Comparison of ENCODE assay signal across 15 cellular contexts in genomic region chr9:124914753-124915405, GRCh38. TPM values are rescaled to one million over a fixed set of nuclear protein-coding genes. Genes with fewer than 3 reads are reported as not detected.
DNase-seq lines count a peak whose midpoint lies in the region; ATAC-seq and TF ChIP-seq lines count a peak whose summit lies in the region.
"Had no signal": no experiment of that assay in that cellular context is flagged by ENCODE, and none has a peak within 500 bp of the region (broad histone marks: within the 10 kb centered on the region; RNA-seq: fewer than 3 reads in every experiment).

No MANE protein-coding gene starts in this region.

- H3K27me3 Mint-ChIP-seq in natural killer cell (ENCODE audit: low read depth in 2 of 2): no peaks in the 10 kb centered on the region
- no peaks in the 10 kb centered on the region for H3K27me3 Mint-ChIP-seq in natural killer cell treated with Interleukin-12 subunit alpha and Interleukin-12 subunit beta and Interleukin-15 and Interleukin-18, amount 100 ng/mL, for 72 hours
- H3K27me3 Mint-ChIP-seq: B cell had no signal

- no peaks in the 10 kb centered on the region for H3K27me3 ChIP-seq in skeletal muscle tissue (ENCODE audit: control insufficient read depth in 3 of 3, insufficient read depth in 3 of 3, low read length in 3 of 3)
- H3K27me3 ChIP-seq: BLaER1 treated with 17β-estradiol and CSF1 and Interleukin-3, amounts not matched to agents 10 nM and 100 nM had no signal

- peak overlapping the region; percentile 51 for H3K27ac ChIP-seq in skeletal muscle tissue (ENCODE audit: low read depth, low read length)
- H3K27ac ChIP-seq: BLaER1 treated with 17β-estradiol and CSF1 and Interleukin-3, amounts not matched to agents 10 nM and 100 nM had no signal

- H3K36me3 ChIP-seq in skeletal muscle tissue (ENCODE audit: control insufficient read depth in 3 of 3, insufficient read depth in 3 of 3, low read length in 3 of 3): peaks cover 41 to 55% (median 45%) of the 10 kb centered on the region in 3 donors

- no peak for DNase-seq in natural killer cell
- DNase-seq in natural killer cell treated with Interleukin-12 subunit alpha and Interleukin-12 subunit beta and Interleukin-15 and Interleukin-18, amount 100 ng/mL, for 72 hours (ENCODE audit: low spot score): no peak
- DNase-seq in fibroblast of gingiva (ENCODE audit: low read depth): peak; percentile 10
- DNase-seq in NCI-H345 treated with DMSO at 0.1 percent for 48 hours (lab: John Stamatoyannopoulos, UW; ENCODE audit: unreplicated experiment): no peak
- DNase-seq: Calu3; CD8-positive, alpha-beta T cell; DND-41; EL; HCEC 1CT; IMR-90 had no signal

- peaks cover 16 to 28% of the 10 kb centered on the region in 2 donors for H3K4me1 Mint-ChIP-seq in natural killer cell
- peaks cover 8 to 18% of the 10 kb centered on the region in 2 donors for H3K4me1 Mint-ChIP-seq in natural killer cell treated with Interleukin-12 subunit alpha and Interleukin-12 subunit beta and Interleukin-15 and Interleukin-18, amount 100 ng/mL, for 72 hours (ENCODE audit: low read depth in 2 of 2)
- H3K4me1 Mint-ChIP-seq: B cell, GM23338 had no signal

- H3K36me3 Mint-ChIP-seq in natural killer cell: peaks cover 9% of the 10 kb centered on the region
- H3K36me3 Mint-ChIP-seq in natural killer cell treated with Interleukin-12 subunit alpha and Interleukin-12 subunit beta and Interleukin-15 and Interleukin-18, amount 100 ng/mL, for 72 hours: peaks cover 16% of the 10 kb centered on the region

- no peak for TF ChIP-seq CTCF in natural killer cell (IDR thresholded peaks at IDR 0.05)

- H3K9ac ChIP-seq in skeletal muscle tissue (ENCODE audit: low read depth in 1 of 3, low read length in 3 of 3): peak overlapping the region in 1 of 3 donors; percentile 52
- H3K9ac ChIP-seq: BLaER1 treated with 17β-estradiol and CSF1 and Interleukin-3, amounts not matched to agents 10 nM and 100 nM had no signal

- ATAC-seq in natural killer cell (no peak), HG03280 (IDR thresholded peaks at IDR 0.05; ENCODE audit: unreplicated experiment) (no peak)
- no peak for ATAC-seq in natural killer cell treated with Interleukin-12 subunit alpha and Interleukin-12 subunit beta and Interleukin-15 and Interleukin-18, amount 100 ng/mL, for 72 hours
- ATAC-seq: CD8-positive, alpha-beta T cell; GM23338 had no signal

- intact Hi-C loops in natural killer cell (cut with micrococcal nuclease): no loop called here

- peaks cover 0 to 9% (median 0%) of the 10 kb centered on the region in 3 donors for H3K4me1 ChIP-seq in skeletal muscle tissue (ENCODE audit: control insufficient read depth in 3 of 3, insufficient read depth in 3 of 3, low read length in 3 of 3)
- H3K4me1 ChIP-seq: BLaER1 treated with 17β-estradiol and CSF1 and Interleukin-3, amounts not matched to agents 10 nM and 100 nM had no signal

- peak overlapping the region; percentile 19 to 50 for H3K27ac Mint-ChIP-seq in natural killer cell
- H3K27ac Mint-ChIP-seq in natural killer cell treated with Interleukin-12 subunit alpha and Interleukin-12 subunit beta and Interleukin-15 and Interleukin-18, amount 100 ng/mL, for 72 hours: no peak overlapping the region
- H3K27ac Mint-ChIP-seq: B cell; CD8-positive, alpha-beta T cell; GM23338 had no signal

- no peaks in the 10 kb centered on the region for H3K9me3 ChIP-seq in skeletal muscle tissue (ENCODE audit: control insufficient read depth in 3 of 3, low read length in 3 of 3)
- H3K9me3 ChIP-seq: BLaER1 treated with 17β-estradiol and CSF1 and Interleukin-3, amounts not matched to agents 10 nM and 100 nM had no signal

- H3K9me3 Mint-ChIP-seq in natural killer cell: no peaks in the 10 kb centered on the region
- H3K9me3 Mint-ChIP-seq in natural killer cell treated with Interleukin-12 subunit alpha and Interleukin-12 subunit beta and Interleukin-15 and Interleukin-18, amount 100 ng/mL, for 72 hours: no peaks in the 10 kb centered on the region
- H3K9me3 Mint-ChIP-seq: CD8-positive, alpha-beta T cell; GM23338 had no signal

- no peak overlapping the region for H3K4me3 Mint-ChIP-seq in natural killer cell
- H3K4me3 Mint-ChIP-seq in natural killer cell treated with Interleukin-12 subunit alpha and Interleukin-12 subunit beta and Interleukin-15 and Interleukin-18, amount 100 ng/mL, for 72 hours: no peak overlapping the region
- H3K4me3 Mint-ChIP-seq: B cell; CD8-positive, alpha-beta T cell; GM23338 had no signal

- H3K4me3 ChIP-seq in skeletal muscle tissue (ENCODE audit: low read length in 3 of 3): no peak overlapping the region
- H3K4me3 ChIP-seq: BLaER1 treated with 17β-estradiol and CSF1 and Interleukin-3, amounts not matched to agents 10 nM and 100 nM; GM23338 had no signal

RNA-seq across cellular contexts. Expression of gene GOLGA1, which starts 26.0 kb away (rescaled TPM):
- 10 to 100 TPM; 21.5 to 32.4 (median 27.0) TPM for total RNA-seq in natural killer cell
- 10 to 100 TPM; 22.1 to 22.6 TPM for total RNA-seq in natural killer cell treated with Interleukin-12 subunit alpha and Interleukin-12 subunit beta and Interleukin-15 and Interleukin-18, amount 100 ng/mL, for 72 hours
- total RNA-seq in skeletal muscle tissue: 11.0 TPM

RNA-seq across cellular contexts. Expression of gene ARPC5L, which starts 52.9 kb away (rescaled TPM):
- 100 to 1,000 TPM; 131 to 169 (median 139) TPM for total RNA-seq in natural killer cell
- 100 to 1,000 TPM; 215 to 218 TPM for total RNA-seq in natural killer cell treated with Interleukin-12 subunit alpha and Interleukin-12 subunit beta and Interleukin-15 and Interleukin-18, amount 100 ng/mL, for 72 hours
- 7.3 TPM for total RNA-seq in skeletal muscle tissue

RNA-seq across cellular contexts. Expression of gene RPL35, which starts 53.1 kb away (rescaled TPM):
- total RNA-seq in natural killer cell (100 to 1,000 TPM; 716 to 896 (median 795) TPM), skeletal muscle tissue (2,732 TPM)
- 1,000 to 10,000 TPM in 1 of 2 donors, 100 to 1,000 TPM in 1; 983 to 1,578 TPM for total RNA-seq in natural killer cell treated with Interleukin-12 subunit alpha and Interleukin-12 subunit beta and Interleukin-15 and Interleukin-18, amount 100 ng/mL, for 72 hours

Comparison
In these comparisons a context has a peak if more than half of its experiments do, and no peak if none do; other contexts are left out.
1. H3K27ac Mint-ChIP-seq: peak in natural killer cell (2 of 2); none in natural killer cell treated with Interleukin-12 subunit alpha and Interleukin-12 subunit beta and Interleukin-15 and Interleukin-18, amount 100 ng/mL, for 72 hours (0 of 2).
2. RNA of gene ARPC5L, which starts 52.9 kb away (total RNA-seq): 215 to 218 TPM in natural killer cell treated with Interleukin-12 subunit alpha and Interleukin-12 subunit beta and Interleukin-15 and Interleukin-18, amount 100 ng/mL, for 72 hours and 131 to 169 TPM in natural killer cell; 7.3 TPM in skeletal muscle tissue (single experiment); every median in the first group is over 10 times any median in the second.